7 cellular contexts compared by ENCODE assay signal in genomic region chr12:990308-990648, GRCh38. TPM values are rescaled to one million over a fixed set of nuclear protein-coding genes. Genes with fewer than 3 reads are reported as not detected.
A peak's percentile ranks its signal among the peaks of the same experiment; 100 is the strongest.
DNase-seq lines count a peak whose midpoint lies in the region; ATAC-seq and TF ChIP-seq lines count a peak whose summit lies in the region.

No MANE protein-coding gene starts in this region.

- TF ChIP-seq CTCF in Peyer's patch (IDR thresholded peaks at IDR 0.05): no peak

- ATAC-seq in GM18520 (IDR thresholded peaks at IDR 0.05; ENCODE audit: unreplicated experiment): peak; percentile 5
- peak; percentile 11 for ATAC-seq in HG03175 (IDR thresholded peaks at IDR 0.05; ENCODE audit: unreplicated experiment)
- peak; percentile 42 to 59 for ATAC-seq in left cardiac atrium
- ATAC-seq in HG02852 (IDR thresholded peaks at IDR 0.05; ENCODE audit: unreplicated experiment): no peak

- DNase-seq in Peyer's patch (peak; percentile 64 to 79 (median 75)), left cardiac atrium (peak; percentile 84), renal cortical epithelial cell (ENCODE audit: low read depth) (peak; percentile 36)
- DNase-seq in activated naive CD8-positive, alpha-beta T cell treated with anti-CD3 and anti-CD28 coated beads for 36 hours: peak; percentile 59

- no peak for TF ChIP-seq POLR2A in Peyer's patch (IDR thresholded peaks at IDR 0.05)

- no peaks in the 10 kb centered on the region for H3K9me3 Mint-ChIP-seq in activated naive CD8-positive, alpha-beta T cell treated with anti-CD3 and anti-CD28 coated beads for 36 hours

- H3K36me3 ChIP-seq in Peyer's patch: no peaks in the 10 kb centered on the region

- peak overlapping the region; percentile 93 to 98 (median 96) for H3K27ac ChIP-seq in Peyer's patch

- peaks cover 0 to 27% (median 5%) of the 10 kb centered on the region in 4 donors for H3K4me1 ChIP-seq in Peyer's patch

- H3K4me3 ChIP-seq in Peyer's patch: peak overlapping the region; percentile 85 to 99 (median 98)

- intact Hi-C loops in left cardiac atrium (cut with DNase I): no loop called here

- no peaks in the 10 kb centered on the region for H3K27me3 ChIP-seq in Peyer's patch

- peaks cover 13% of the 10 kb centered on the region for H3K36me3 Mint-ChIP-seq in activated naive CD8-positive, alpha-beta T cell treated with anti-CD3 and anti-CD28 coated beads for 36 hours

- no peaks in the 10 kb centered on the region for H3K27me3 Mint-ChIP-seq in activated naive CD8-positive, alpha-beta T cell treated with anti-CD3 and anti-CD28 coated beads for 36 hours

- H3K27ac Mint-ChIP-seq in activated naive CD8-positive, alpha-beta T cell treated with anti-CD3 and anti-CD28 coated beads for 36 hours: peak overlapping the region; percentile 85

- H3K4me1 Mint-ChIP-seq in activated naive CD8-positive, alpha-beta T cell treated with anti-CD3 and anti-CD28 coated beads for 36 hours: peaks cover 24% of the 10 kb centered on the region

- H3K9me3 ChIP-seq in Peyer's patch: no peaks in the 10 kb centered on the region

- H3K4me3 Mint-ChIP-seq in activated naive CD8-positive, alpha-beta T cell treated with anti-CD3 and anti-CD28 coated beads for 36 hours: peak overlapping the region; percentile 80

RNA-seq across cellular contexts. Expression of gene ERC1, which starts 0.7 kb away (rescaled TPM):
- 100 to 1,000 TPM in 1 of 4 donors, 10 to 100 TPM in 3; 26.5 to 184 (median 31.7) TPM for total RNA-seq in Peyer's patch
- total RNA-seq in activated naive CD8-positive, alpha-beta T cell treated with anti-CD3 and anti-CD28 coated beads for 36 hours: 10 to 100 TPM; 24.0 to 25.5 TPM
- total RNA-seq in left cardiac atrium: 10 to 100 TPM; 53.2 to 53.4 TPM
- total RNA-seq in renal cortical epithelial cell: 21.0 and 79.3 TPM in 2 replicates

RNA-seq across cellular contexts. Expression of gene RAD52, which starts 40.8 kb away (rescaled TPM):
- 10 to 100 TPM; 14.2 to 59.4 (median 25.3) TPM for total RNA-seq in Peyer's patch
- total RNA-seq in activated naive CD8-positive, alpha-beta T cell treated with anti-CD3 and anti-CD28 coated beads for 36 hours: 10 to 100 TPM; 11.2 to 11.4 TPM
- total RNA-seq in left cardiac atrium: 1 to 10 TPM; 6.4 to 6.8 TPM
- 11.6 and 18.4 TPM in 2 replicates for total RNA-seq in renal cortical epithelial cell
